25 cellular contexts compared by ENCODE assay signal in the genomic region with DNA sequence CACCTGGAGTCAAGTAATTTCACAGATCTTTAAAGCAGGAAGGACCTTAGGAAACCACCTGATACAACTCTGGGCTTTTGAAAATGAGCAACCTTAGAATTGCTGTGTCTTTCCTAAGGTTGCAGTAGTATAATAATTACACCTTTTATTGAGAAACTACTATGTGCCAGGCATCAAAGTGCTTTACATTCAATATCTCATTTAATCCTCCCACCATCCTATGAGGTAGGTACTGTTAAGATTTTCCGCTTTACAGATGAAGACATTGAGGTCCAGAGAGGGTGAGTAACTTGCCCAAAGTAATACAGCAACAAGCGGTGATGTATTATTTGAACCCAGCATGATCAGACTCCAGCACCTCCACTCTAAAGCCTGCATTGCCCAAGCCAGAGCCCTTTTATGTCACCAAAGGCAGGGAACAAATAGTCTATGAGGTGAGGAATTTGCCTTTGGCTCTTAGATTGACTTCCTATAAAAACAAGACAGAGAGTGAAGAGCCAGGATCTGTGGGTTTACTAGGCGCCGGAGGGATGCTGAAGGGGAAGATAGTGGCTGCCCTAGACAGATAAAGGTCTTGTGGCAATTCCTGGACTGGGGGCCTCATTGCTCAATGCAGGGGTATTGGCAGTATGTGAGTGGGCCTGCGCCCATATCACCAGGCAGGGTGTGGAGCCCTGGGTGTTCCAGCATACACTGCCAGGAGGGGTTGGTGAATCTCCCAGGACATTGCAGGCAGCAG.
A peak's percentile ranks its signal among the peaks of the same experiment; 100 is the strongest.
DNase-seq lines count a peak whose midpoint lies in the region; ATAC-seq and TF ChIP-seq lines count a peak whose summit lies in the region.
"Had no signal": no experiment of that assay in that cellular context is flagged by ENCODE, and none has a peak within 500 bp of the region (broad histone marks: within the 10 kb centered on the region; RNA-seq: fewer than 3 reads in every experiment).

No MANE protein-coding gene starts in this region.

- H3K4me3 ChIP-seq in left ventricle myocardium inferior, result no peak overlapping the region
- H3K4me3 ChIP-seq in uterus, result no peak overlapping the region
- H3K4me3 ChIP-seq: ascending aorta, suprapubic skin, vagina had no signal

- peaks cover 6% of the 10 kb centered on the region for H3K27me3 Mint-ChIP-seq in progenitor cell of endocrine pancreas

- intact Hi-C loops in left ventricle myocardium inferior (cut with micrococcal nuclease), result no loop called here
- intact Hi-C loops in Right ventricle myocardium superior (cut with DNase I), result no loop called here
- intact Hi-C loops in uterus (cut with DNase I; ENCODE audit: low total_unique reads), result no loop called here

- TF ChIP-seq CTCF in left ventricle myocardium inferior (IDR thresholded peaks at IDR 0.05; ENCODE audit: borderline replicate concordance) (no peak), progenitor cell of endocrine pancreas (IDR thresholded peaks at IDR 0.05; ENCODE audit: unreplicated experiment) (no peak), uterus (IDR thresholded peaks at IDR 0.05) (no peak)

- H3K4me3 Mint-ChIP-seq in progenitor cell of endocrine pancreas (ENCODE audit: low read depth), result no peak overlapping the region
- H3K4me3 Mint-ChIP-seq: activated naive CD8-positive, alpha-beta T cell; nephron had no signal

- H3K4me1 ChIP-seq in left ventricle myocardium inferior, result peaks cover 41% of the 10 kb centered on the region
- peaks cover 0 to 9% of the 10 kb centered on the region in 2 donors for H3K4me1 ChIP-seq in uterus
- H3K4me1 ChIP-seq: ascending aorta had no signal

- H3K27ac Mint-ChIP-seq in progenitor cell of endocrine pancreas, result peak overlapping the region; percentile 41
- H3K27ac Mint-ChIP-seq: activated naive CD8-positive, alpha-beta T cell; activated T-helper 2 cell treated with anti-CD3 and anti-CD28 coated beads, Interferon-gamma antibody, Interleukin-2, Interleukin-4, amounts not matched to agents 10 μg/mL and 5 μg/mL and 100 μg/mL, durations not matched to agents 14 hours and 24 hours and 36 hours; nephron had no signal

- H3K4me1 Mint-ChIP-seq in progenitor cell of endocrine pancreas (ENCODE audit: low read depth), result no peaks in the 10 kb centered on the region

- no peak for TF ChIP-seq POLR2A in uterus (IDR thresholded peaks at IDR 0.05)

- H3K36me3 Mint-ChIP-seq in progenitor cell of endocrine pancreas (ENCODE audit: insufficient read depth), result no peaks in the 10 kb centered on the region
- H3K36me3 Mint-ChIP-seq: activated naive CD8-positive, alpha-beta T cell had no signal

- peak overlapping the region; percentile 67 for H3K27ac ChIP-seq in left ventricle myocardium inferior (replicated peaks)
- H3K27ac ChIP-seq in uterus, result peak overlapping the region; percentile 52 to 57
- H3K27ac ChIP-seq: 22Rv1, suprapubic skin, vagina had no signal

- H3K36me3 ChIP-seq in left ventricle myocardium inferior (no peaks in the 10 kb centered on the region), uterus (no peaks in the 10 kb centered on the region)
- H3K36me3 ChIP-seq: ascending aorta, suprapubic skin, vagina had no signal

- ATAC-seq in activated CD4-positive, CD25-positive, alpha-beta regulatory T cell treated with anti-CD3 and anti-CD28 coated beads, Interleukin-2, amount 50 U/mL, for 24 hours, result peak; percentile 62
- ATAC-seq in Right ventricle myocardium superior (ENCODE audit: poor library complexity) (no peak), HG03097 (IDR thresholded peaks at IDR 0.05; ENCODE audit: low FRiP score, unreplicated experiment) (no peak)

- H3K27me3 ChIP-seq in left ventricle myocardium inferior (ENCODE audit: low read depth), result no peaks in the 10 kb centered on the region
- H3K27me3 ChIP-seq in uterus, result no peaks in the 10 kb centered on the region
- H3K27me3 ChIP-seq: ascending aorta, suprapubic skin, vagina had no signal

- H3K9me3 Mint-ChIP-seq in progenitor cell of endocrine pancreas (ENCODE audit: low read depth), result no peaks in the 10 kb centered on the region
- H3K9me3 Mint-ChIP-seq: activated T-helper 2 cell treated with anti-CD3 and anti-CD28 coated beads, Interferon-gamma antibody, Interleukin-2, Interleukin-4, amounts not matched to agents 10 μg/mL and 5 μg/mL and 100 μg/mL, durations not matched to agents 14 hours and 24 hours and 36 hours; nephron had no signal

- DNase-seq in activated CD4-positive, CD25-positive, alpha-beta regulatory T cell treated with anti-CD3 and anti-CD28 coated beads, Interleukin-2, amount 50 U/mL, for 72 hours, result no peak
- DNase-seq in left ventricle myocardium inferior (no peak), Right ventricle myocardium superior (no peak), progenitor cell of endocrine pancreas (ENCODE audit: low spot score, unreplicated experiment) (no peak), uterus (no peak), foreskin melanocyte (no peak)
- DNase-seq: caudate nucleus; cortex of kidney; DND-41; HCEC 1CT; KBM-7; NCI-H1417; NCI-H2029 treated with DMSO at 0.1 percent for 48 hours; NCI-H69; small intestine; stimulated activated CD4-positive, alpha-beta T cell treated with anti-CD3 and anti-CD28 coated beads, Interleukin-2, amount 100 ng/mL, for 24 hours had no signal

- H3K9me3 ChIP-seq in left ventricle myocardium inferior (replicated peaks) (no peaks in the 10 kb centered on the region), uterus (no peaks in the 10 kb centered on the region)
- H3K9me3 ChIP-seq: ascending aorta, suprapubic skin, vagina had no signal

Comparison
In these comparisons a context has a peak if more than half of its experiments do, and no peak if none do; other contexts are left out.
1. ATAC-seq: peak in activated CD4-positive, CD25-positive, alpha-beta regulatory T cell treated with anti-CD3 and anti-CD28 coated beads, Interleukin-2, amount 50 U/mL, for 24 hours (2 of 2); none in Right ventricle myocardium superior (single experiment) and HG03097 (single experiment).